In the genomic region with DNA sequence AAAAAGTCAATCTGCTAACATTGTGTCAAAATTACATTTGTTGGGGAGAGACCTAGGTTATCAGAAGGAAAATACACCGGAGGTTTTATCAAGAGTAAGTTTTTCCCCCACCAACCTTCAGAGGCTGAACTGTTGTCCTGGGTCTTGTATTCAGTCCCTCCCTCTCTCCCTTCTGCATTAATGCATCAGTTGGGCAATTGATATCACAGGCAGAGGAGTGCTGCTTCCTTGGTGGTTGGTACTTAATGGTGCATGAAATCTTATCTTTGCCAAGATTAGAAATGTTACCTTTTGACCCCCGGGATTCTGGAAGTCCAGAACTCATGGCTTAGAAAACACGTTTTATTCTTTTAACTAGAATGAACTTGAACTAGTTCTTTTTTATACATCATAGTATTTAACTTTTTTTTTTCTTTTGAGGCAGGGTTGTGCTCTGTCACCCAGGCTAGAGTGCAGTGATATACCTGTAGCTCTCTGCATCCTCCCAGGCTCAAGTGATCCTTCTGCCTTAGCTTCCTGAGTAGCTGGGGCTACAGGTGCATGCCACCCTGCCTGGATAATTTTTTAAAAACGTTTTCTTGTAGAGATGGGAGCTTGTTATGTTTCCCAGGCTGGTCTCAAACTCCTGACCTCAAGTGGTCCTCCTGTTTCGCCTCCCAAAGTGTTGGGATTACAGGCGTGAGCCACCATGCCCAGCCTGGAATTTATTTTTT, we compare ENCODE assay signal across 2 cellular contexts.
TF ChIP-seq lines count a peak whose summit lies in the region.

No MANE protein-coding gene starts in this region.

TF ChIP-seq in GM12891, 5 proteins besides CTCF, POLR2A, EP300 and RAD21:
- TF ChIP-seq POLR2AphosphoS5 (IDR thresholded peaks at IDR 0.05; ENCODE audit: low read depth, low read length) (peak; percentile 23; the same call in 1 of the 2 replicates), POU2F2 (IDR thresholded peaks at IDR 0.05; ENCODE audit: low read depth, low read length) (no peak)

TF ChIP-seq in GM12878, 131 proteins besides CTCF, POLR2A, EP300 and RAD21:
- TF ChIP-seq POLR2AphosphoS5 (IDR thresholded peaks at IDR 0.05; ENCODE audit: low read length): peak; percentile 38; the same call in 1 of the 2 replicates
- no peak for TF ChIP-seq HCFC1 (IDR thresholded peaks at IDR 0.05; ENCODE audit: low read length)
